Comparison of ENCODE assay signal across 8 cellular contexts in the genomic region with DNA sequence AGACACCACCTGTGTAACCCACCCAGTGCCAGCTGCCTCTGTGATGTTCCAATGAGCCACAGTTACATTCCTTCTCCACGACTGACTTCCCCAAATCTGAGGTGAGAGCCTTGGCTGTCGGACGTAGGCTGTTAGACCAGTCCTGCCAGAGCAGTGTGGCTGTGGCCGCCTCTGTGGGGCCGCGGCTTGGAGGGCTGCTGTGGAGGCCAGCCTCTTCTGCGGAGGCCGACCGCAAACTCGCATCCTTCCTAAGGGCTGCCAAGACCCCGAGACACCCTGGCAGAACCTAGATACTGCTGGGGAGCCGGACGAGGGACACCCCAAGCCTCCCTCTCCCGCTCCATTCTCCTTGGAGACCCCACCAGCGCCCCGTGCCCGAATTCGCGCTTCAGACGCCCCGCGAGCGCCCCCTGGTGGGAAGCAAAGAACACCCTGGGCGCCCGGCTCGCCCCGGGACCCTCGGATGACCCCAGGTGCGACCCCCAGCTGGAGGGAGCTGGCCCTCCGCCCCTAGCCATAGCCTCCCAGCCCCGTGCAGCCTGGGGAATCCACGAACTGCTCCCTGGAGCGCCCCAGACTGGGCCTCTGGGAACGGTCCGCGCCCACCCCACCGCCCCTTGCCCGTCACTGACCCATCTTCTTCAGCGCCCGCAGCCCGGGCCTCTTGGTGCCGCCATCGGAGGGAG. TPM values are rescaled to one million over a fixed set of nuclear protein-coding genes. Genes with fewer than 3 reads are reported as not detected.
DNase-seq lines count a peak whose midpoint lies in the region; ATAC-seq and TF ChIP-seq lines count a peak whose summit lies in the region.

No MANE protein-coding gene starts in this region.

- no peaks in the 10 kb centered on the region for H3K36me3 Mint-ChIP-seq in activated T-cell treated with anti-CD3 and anti-CD28 coated beads, Interleukin-2, amount 50 U/mL, for 4 hours (ENCODE audit: insufficient read depth)

- H3K9me3 Mint-ChIP-seq in activated T-cell treated with anti-CD3 and anti-CD28 coated beads, Interleukin-2, amount 50 U/mL, for 4 hours = no peaks in the 10 kb centered on the region

- H3K4me3 ChIP-seq in foreskin fibroblast (ENCODE audit: low read depth in 1 of 2, low read length in 2 of 2) (peak overlapping the region; percentile 85 to 91), osteoblast (ENCODE audit: insufficient read depth, low read length) (peak overlapping the region; percentile 93)

- peaks cover 33% of the 10 kb centered on the region for H3K4me1 ChIP-seq in osteoblast (ENCODE audit: insufficient read depth, low read length)

- no peak for ATAC-seq in activated T-cell treated with anti-CD3 and anti-CD28 coated beads, Interleukin-2, amount 50 U/mL, for 4 hours

- peak overlapping the region; percentile 58 for H2AFZ ChIP-seq in osteoblast (ENCODE audit: low read length)

- no peaks in the 10 kb centered on the region for H3K9me3 ChIP-seq in osteoblast (ENCODE audit: low read depth, low read length)

- TF ChIP-seq CTCF in foreskin fibroblast (IDR thresholded peaks at IDR 0.05; ENCODE audit: low read depth, low read length) (peak; percentile 82), osteoblast (IDR thresholded peaks at IDR 0.05; ENCODE audit: extremely low read depth, low read depth, low read length) (peak; percentile 73)

- H3K79me2 ChIP-seq in osteoblast (ENCODE audit: insufficient read depth, low read length) = peaks cover 24% of the 10 kb centered on the region

- no peaks in the 10 kb centered on the region for H3K27me3 ChIP-seq in osteoblast (ENCODE audit: insufficient read depth, low read length)

- DNase-seq in ELR (ENCODE audit: low read depth) = peak; percentile 59
- DNase-seq in M059J (ENCODE audit: low read depth) = peak; percentile 50
- peak; percentile 44 for DNase-seq in activated T-cell treated with anti-CD3 and anti-CD28 coated beads, Interleukin-2, amount 50 U/mL, for 4 hours
- DNase-seq in foreskin fibroblast = peak in 1 of 2 donors; percentile 54
- peak; percentile 92 for DNase-seq in osteoblast (ENCODE audit: insufficient read length, low spot score, missing footprints)
- no peak for DNase-seq in occipital lobe (lab: John Stamatoyannopoulos, UW)
- DNase-seq in NCI-H774 (lab: John Stamatoyannopoulos, UW) = no peak
- DNase-seq in NCI-H1048 (lab: John Stamatoyannopoulos, UW) = no peak

- H3K4me2 ChIP-seq in osteoblast (ENCODE audit: insufficient read depth, low read length) = peak overlapping the region; percentile 87

- H3K27ac ChIP-seq in osteoblast (ENCODE audit: low read depth, low read length) = no peak overlapping the region

- peak overlapping the region; percentile 54 for H3K4me3 Mint-ChIP-seq in activated T-cell treated with anti-CD3 and anti-CD28 coated beads, Interleukin-2, amount 50 U/mL, for 4 hours

- H4K20me1 ChIP-seq in osteoblast (ENCODE audit: insufficient read depth, low read length) = no peaks in the 10 kb centered on the region

- H3K36me3 ChIP-seq in osteoblast (ENCODE audit: insufficient read depth, low read length) = no peaks in the 10 kb centered on the region

- H3K27me3 Mint-ChIP-seq in activated T-cell treated with anti-CD3 and anti-CD28 coated beads, Interleukin-2, amount 50 U/mL, for 4 hours (ENCODE audit: low read depth) = no peaks in the 10 kb centered on the region

- peaks cover 15% of the 10 kb centered on the region for H3K4me1 Mint-ChIP-seq in activated T-cell treated with anti-CD3 and anti-CD28 coated beads, Interleukin-2, amount 50 U/mL, for 4 hours (ENCODE audit: low read depth)

RNA-seq across cellular contexts. Expression of gene PLCD3, which starts 0.6 kb away (rescaled TPM):
- 31.2 and 36.3 TPM in 2 replicates for total RNA-seq in M059J (2014; rRNA removed; shearing (Covaris generic))
- 1 to 10 TPM; 3.5 to 5.5 (median 3.5) TPM for total RNA-seq in activated T-cell treated with anti-CD3 and anti-CD28 coated beads, Interleukin-2, amount 50 U/mL, for 4 hours
- total RNA-seq in osteoblast = 31.5 and 47.7 TPM in 2 replicates
- 3.1 TPM for total RNA-seq in occipital lobe

RNA-seq across cellular contexts. Expression of gene ACBD4, which starts 3.7 kb away (rescaled TPM):
- total RNA-seq in M059J (2014; rRNA removed; shearing (Covaris generic)) = 1.5 and 3.7 TPM in 2 replicates
- total RNA-seq in activated T-cell treated with anti-CD3 and anti-CD28 coated beads, Interleukin-2, amount 50 U/mL, for 4 hours = 1 to 10 TPM; 4.5 to 5.7 (median 4.7) TPM
- 4.7 and 6.2 TPM in 2 replicates for total RNA-seq in osteoblast
- total RNA-seq in occipital lobe = 3.0 TPM

RNA-seq across cellular contexts. Expression of gene HEXIM1, which starts 16.5 kb away (rescaled TPM):
- 3.4 and 8.0 TPM in 2 replicates for total RNA-seq in M059J (2014; rRNA removed; shearing (Covaris generic))
- total RNA-seq in activated T-cell treated with anti-CD3 and anti-CD28 coated beads, Interleukin-2, amount 50 U/mL, for 4 hours = 10 to 100 TPM; 49.6 to 60.8 (median 51.3) TPM
- total RNA-seq in osteoblast (10.9 and 12.1 TPM in 2 replicates), occipital lobe (8.0 TPM)

RNA-seq across cellular contexts. Expression of gene HEXIM2, which starts 29.9 kb away (rescaled TPM):
- 3.2 and 7.0 TPM in 2 replicates for total RNA-seq in M059J (2014; rRNA removed; shearing (Covaris generic))
- total RNA-seq in activated T-cell treated with anti-CD3 and anti-CD28 coated beads, Interleukin-2, amount 50 U/mL, for 4 hours = 1 to 10 TPM; 5.3 to 7.6 (median 6.2) TPM
- total RNA-seq in osteoblast (10.0 and 10.9 TPM in 2 replicates), occipital lobe (8.1 TPM)

Comparison
In these comparisons a context has a peak if more than half of its experiments do, and no peak if none do; other contexts are left out.
1. DNase-seq: peak in ELR (single experiment), M059J (single experiment), activated T-cell treated with anti-CD3 and anti-CD28 coated beads, Interleukin-2, amount 50 U/mL, for 4 hours (single experiment) and osteoblast (single experiment); none in occipital lobe (single experiment), NCI-H774 (single experiment) and NCI-H1048 (single experiment).